In the genomic region with DNA sequence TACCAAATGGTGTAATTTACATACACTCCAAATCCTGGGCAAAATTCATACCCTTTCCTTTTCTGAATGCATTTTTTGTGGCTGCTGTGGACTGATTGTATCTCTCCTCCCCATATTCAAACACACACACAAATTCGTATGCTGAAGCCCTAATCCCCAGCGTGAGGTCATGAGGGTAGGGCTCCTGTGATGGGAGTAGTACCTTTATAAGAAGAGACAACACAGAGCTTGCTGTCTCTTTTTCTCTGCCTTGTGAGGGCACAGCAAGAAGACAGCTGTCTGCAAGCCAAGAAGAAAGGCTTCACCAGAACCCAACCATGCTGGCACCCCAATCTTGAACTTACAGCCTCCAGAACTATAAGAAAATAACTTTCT, we compare ENCODE assay signal across 1 cellular context.
TF ChIP-seq lines count a peak whose summit lies in the region.

No MANE protein-coding gene starts in this region.

TF ChIP-seq in HepG2, 621 proteins besides CTCF, POLR2A, EP300 and RAD21:
- TF ChIP-seq ZNF577 (CRISPR knock-in tag; IDR thresholded peaks at IDR 0.05; ENCODE audit: borderline replicate concordance, low read depth) (no peak), ZNF557 (CRISPR knock-in tag; IDR thresholded peaks at IDR 0.05) (no peak), ELF3 (CRISPR knock-in tag; IDR thresholded peaks at IDR 0.05) (0 out of 2 replicates have a peak, but pooled peaks have one; percentile 0), RELA (CRISPR knock-in tag; IDR thresholded peaks at IDR 0.05) (no peak), TCF7 (IDR thresholded peaks at IDR 0.05; ENCODE audit: low read depth) (0 out of 2 replicates have a peak, but pooled peaks have one; percentile 11), ZFP90 (CRISPR knock-in tag; IDR thresholded peaks at IDR 0.05; ENCODE audit: borderline replicate concordance) (no peak), ONECUT2 (CRISPR knock-in tag; IDR thresholded peaks at IDR 0.05) (peak; percentile 5; the same call in 1 of the 2 replicates), PITX1 (CRISPR knock-in tag; IDR thresholded peaks at IDR 0.05) (peak; percentile 33; the same call in 1 of the 2 replicates), SOX6 (IDR thresholded peaks at IDR 0.05) (no peak), SOX6 (CRISPR knock-in tag; IDR thresholded peaks at IDR 0.05) (0 out of 2 replicates have a peak, but pooled peaks have one; percentile 17), ZBTB1 (CRISPR knock-in tag; IDR thresholded peaks at IDR 0.05; ENCODE audit: borderline replicate concordance) (no peak), GATAD2A (CRISPR knock-in tag; IDR thresholded peaks at IDR 0.05) (peak; percentile 6), HBP1 (CRISPR knock-in tag; IDR thresholded peaks at IDR 0.05; ENCODE audit: low read depth) (no peak), CC2D1A (CRISPR knock-in tag; IDR thresholded peaks at IDR 0.05) (no peak), RBAK (CRISPR knock-in tag; IDR thresholded peaks at IDR 0.05) (no peak), HMGXB4 (CRISPR knock-in tag; IDR thresholded peaks at IDR 0.05; ENCODE audit: borderline replicate concordance in 1 of 2, low read depth in 1 of 2) (no peak), ZNF318 (CRISPR knock-in tag; IDR thresholded peaks at IDR 0.05) (no peak), ZNF3 (CRISPR knock-in tag; IDR thresholded peaks at IDR 0.05) (no peak), ASH2L (IDR thresholded peaks at IDR 0.05; ENCODE audit: insufficient read length, low read depth, low read length) (no peak), MTA1 (CRISPR knock-in tag; IDR thresholded peaks at IDR 0.05; ENCODE audit: borderline replicate concordance) (no peak), ZSCAN25 (CRISPR knock-in tag; IDR thresholded peaks at IDR 0.05) (peak; percentile 5; the same call in 1 of the 2 replicates), MAX (IDR thresholded peaks at IDR 0.05) (no peak), MXI1 (IDR thresholded peaks at IDR 0.05; ENCODE audit: borderline replicate concordance, low read depth, low read length) (no peak)
- TF ChIP-seq, protein P1, sequence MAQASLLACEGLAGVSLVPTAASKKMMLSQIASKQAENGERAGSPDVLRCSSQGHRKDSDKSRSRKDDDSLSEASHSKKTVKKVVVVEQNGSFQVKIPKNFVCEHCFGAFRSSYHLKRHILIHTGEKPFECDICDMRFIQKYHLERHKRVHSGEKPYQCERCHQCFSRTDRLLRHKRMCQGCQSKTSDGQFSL (CRISPR knock-in tag; IDR thresholded peaks at IDR 0.05), result no peak
- TF ChIP-seq, protein P2, sequence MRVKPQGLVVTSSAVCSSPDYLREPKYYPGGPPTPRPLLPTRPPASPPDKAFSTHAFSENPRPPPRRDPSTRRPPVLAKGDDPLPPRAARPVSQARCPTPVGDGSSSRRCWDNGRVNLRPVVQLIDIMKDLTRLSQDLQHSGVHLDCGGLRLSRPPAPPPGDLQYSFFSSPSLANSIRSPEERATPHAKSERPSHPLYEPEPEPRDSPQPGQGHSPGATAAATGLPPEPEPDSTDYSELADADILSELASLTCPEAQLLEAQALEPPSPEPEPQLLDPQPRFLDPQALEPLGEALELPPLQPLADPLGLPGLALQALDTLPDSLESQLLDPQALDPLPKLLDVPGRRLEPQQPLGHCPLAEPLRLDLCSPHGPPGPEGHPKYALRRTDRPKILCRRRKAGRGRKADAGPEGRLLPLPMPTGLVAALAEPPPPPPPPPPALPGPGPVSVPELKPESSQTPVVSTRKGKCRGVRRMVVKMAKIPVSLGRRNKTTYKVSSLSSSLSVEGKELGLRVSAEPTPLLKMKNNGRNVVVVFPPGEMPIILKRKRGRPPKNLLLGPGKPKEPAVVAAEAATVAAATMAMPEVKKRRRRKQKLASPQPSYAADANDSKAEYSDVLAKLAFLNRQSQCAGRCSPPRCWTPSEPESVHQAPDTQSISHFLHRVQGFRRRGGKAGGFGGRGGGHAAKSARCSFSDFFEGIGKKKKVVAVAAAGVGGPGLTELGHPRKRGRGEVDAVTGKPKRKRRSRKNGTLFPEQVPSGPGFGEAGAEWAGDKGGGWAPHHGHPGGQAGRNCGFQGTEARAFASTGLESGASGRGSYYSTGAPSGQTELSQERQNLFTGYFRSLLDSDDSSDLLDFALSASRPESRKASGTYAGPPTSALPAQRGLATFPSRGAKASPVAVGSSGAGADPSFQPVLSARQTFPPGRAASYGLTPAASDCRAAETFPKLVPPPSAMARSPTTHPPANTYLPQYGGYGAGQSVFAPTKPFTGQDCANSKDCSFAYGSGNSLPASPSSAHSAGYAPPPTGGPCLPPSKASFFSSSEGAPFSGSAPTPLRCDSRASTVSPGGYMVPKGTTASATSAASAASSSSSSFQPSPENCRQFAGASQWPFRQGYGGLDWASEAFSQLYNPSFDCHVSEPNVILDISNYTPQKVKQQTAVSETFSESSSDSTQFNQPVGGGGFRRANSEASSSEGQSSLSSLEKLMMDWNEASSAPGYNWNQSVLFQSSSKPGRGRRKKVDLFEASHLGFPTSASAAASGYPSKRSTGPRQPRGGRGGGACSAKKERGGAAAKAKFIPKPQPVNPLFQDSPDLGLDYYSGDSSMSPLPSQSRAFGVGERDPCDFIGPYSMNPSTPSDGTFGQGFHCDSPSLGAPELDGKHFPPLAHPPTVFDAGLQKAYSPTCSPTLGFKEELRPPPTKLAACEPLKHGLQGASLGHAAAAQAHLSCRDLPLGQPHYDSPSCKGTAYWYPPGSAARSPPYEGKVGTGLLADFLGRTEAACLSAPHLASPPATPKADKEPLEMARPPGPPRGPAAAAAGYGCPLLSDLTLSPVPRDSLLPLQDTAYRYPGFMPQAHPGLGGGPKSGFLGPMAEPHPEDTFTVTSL (CRISPR knock-in tag; IDR thresholded peaks at IDR 0.05; ENCODE audit: borderline replicate concordance), result no peak; the same call in 1 of the 2 replicates
- TF ChIP-seq, protein P3, sequence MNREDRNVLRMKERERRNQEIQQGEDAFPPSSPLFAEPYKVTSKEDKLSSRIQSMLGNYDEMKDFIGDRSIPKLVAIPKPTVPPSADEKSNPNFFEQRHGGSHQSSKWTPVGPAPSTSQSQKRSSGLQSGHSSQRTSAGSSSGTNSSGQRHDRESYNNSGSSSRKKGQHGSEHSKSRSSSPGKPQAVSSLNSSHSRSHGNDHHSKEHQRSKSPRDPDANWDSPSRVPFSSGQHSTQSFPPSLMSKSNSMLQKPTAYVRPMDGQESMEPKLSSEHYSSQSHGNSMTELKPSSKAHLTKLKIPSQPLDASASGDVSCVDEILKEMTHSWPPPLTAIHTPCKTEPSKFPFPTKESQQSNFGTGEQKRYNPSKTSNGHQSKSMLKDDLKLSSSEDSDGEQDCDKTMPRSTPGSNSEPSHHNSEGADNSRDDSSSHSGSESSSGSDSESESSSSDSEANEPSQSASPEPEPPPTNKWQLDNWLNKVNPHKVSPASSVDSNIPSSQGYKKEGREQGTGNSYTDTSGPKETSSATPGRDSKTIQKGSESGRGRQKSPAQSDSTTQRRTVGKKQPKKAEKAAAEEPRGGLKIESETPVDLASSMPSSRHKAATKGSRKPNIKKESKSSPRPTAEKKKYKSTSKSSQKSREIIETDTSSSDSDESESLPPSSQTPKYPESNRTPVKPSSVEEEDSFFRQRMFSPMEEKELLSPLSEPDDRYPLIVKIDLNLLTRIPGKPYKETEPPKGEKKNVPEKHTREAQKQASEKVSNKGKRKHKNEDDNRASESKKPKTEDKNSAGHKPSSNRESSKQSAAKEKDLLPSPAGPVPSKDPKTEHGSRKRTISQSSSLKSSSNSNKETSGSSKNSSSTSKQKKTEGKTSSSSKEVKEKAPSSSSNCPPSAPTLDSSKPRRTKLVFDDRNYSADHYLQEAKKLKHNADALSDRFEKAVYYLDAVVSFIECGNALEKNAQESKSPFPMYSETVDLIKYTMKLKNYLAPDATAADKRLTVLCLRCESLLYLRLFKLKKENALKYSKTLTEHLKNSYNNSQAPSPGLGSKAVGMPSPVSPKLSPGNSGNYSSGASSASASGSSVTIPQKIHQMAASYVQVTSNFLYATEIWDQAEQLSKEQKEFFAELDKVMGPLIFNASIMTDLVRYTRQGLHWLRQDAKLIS (CRISPR knock-in tag; IDR thresholded peaks at IDR 0.05), result no peak
